ENCODE assay signal across 8 cellular contexts in genomic region chr15:41620536-41621199, GRCh38. TPM values are rescaled to one million over a fixed set of nuclear protein-coding genes. Genes with fewer than 3 reads are reported as not detected.
DNase-seq lines count a peak whose midpoint lies in the region; ATAC-seq, FAIRE-seq and TF ChIP-seq lines count a peak whose summit lies in the region.

No MANE protein-coding gene starts in this region.

- no peak for TF ChIP-seq POLR2A in H54 (IDR thresholded peaks at IDR 0.05; ENCODE audit: low read depth, low read length)

- no peak for FAIRE-seq in H54 (lab: Jason Lieb, UNC)

- intact Hi-C loops in activated T-helper 1 cell treated with anti-CD3 and anti-CD28 coated beads, Interleukin-12 subunit alpha, Interleukin-12 subunit beta, Interleukin-2, Interleukin-4 antibody, amounts not matched to agents 30 ng/mL and 10 ng/mL and 1 ng/mL, durations not matched to agents 14 hours and 24 hours and 36 hours (cut with micrococcal nuclease) = loop anchor here (1.0 to 5.0 kb wide), 3 partner anchors 41 to 157 kb away; no protein-coding TSS in a partner anchor

- peak; percentile 8 for ATAC-seq in stimulated activated naive CD8-positive, alpha-beta T cell treated with anti-CD3 and anti-CD28 coated beads, Interleukin-15, Interleukin-2, amounts not matched to agents 100 U/mL and 50 U/mL, for 24 hours
- no peak for ATAC-seq in HG03280 (IDR thresholded peaks at IDR 0.05; ENCODE audit: unreplicated experiment)

- H3K4me1 Mint-ChIP-seq in activated T-helper 1 cell treated with anti-CD3 and anti-CD28 coated beads, Interleukin-12 subunit alpha, Interleukin-12 subunit beta, Interleukin-2, Interleukin-4 antibody, amounts not matched to agents 30 ng/mL and 10 ng/mL and 1 ng/mL, durations not matched to agents 14 hours and 24 hours and 36 hours (ENCODE audit: low read depth) = peaks cover 12% of the 10 kb centered on the region

- H3K9me3 Mint-ChIP-seq in activated T-helper 1 cell treated with anti-CD3 and anti-CD28 coated beads, Interleukin-12 subunit alpha, Interleukin-12 subunit beta, Interleukin-2, Interleukin-4 antibody, amounts not matched to agents 30 ng/mL and 10 ng/mL and 1 ng/mL, durations not matched to agents 14 hours and 24 hours and 36 hours = peaks cover 6% of the 10 kb centered on the region

- DNase-seq in H54 (ENCODE audit: insufficient read length, low spot score) = peak; percentile 71
- no peak for DNase-seq in activated T-helper 1 cell treated with anti-CD3 and anti-CD28 coated beads, Interleukin-12 subunit alpha, Interleukin-12 subunit beta, Interleukin-2, Interleukin-4 antibody, amounts not matched to agents 30 ng/mL and 10 ng/mL and 1 ng/mL, durations not matched to agents 14 hours and 24 hours and 36 hours (ENCODE audit: low spot score)
- peak; percentile 63 for DNase-seq in iPS-NIHi11 (ENCODE audit: low spot score)
- DNase-seq in stimulated activated naive CD8-positive, alpha-beta T cell treated with anti-CD3 and anti-CD28 coated beads, Interleukin-15, Interleukin-2, amounts not matched to agents 100 U/mL and 50 U/mL, for 24 hours = no peak
- DNase-seq in NCI-H1694 (lab: John Stamatoyannopoulos, UW) = no peak
- DNase-seq in activated effector memory CD4-positive, alpha-beta T cell treated with anti-CD3 and anti-CD28 coated beads, Interleukin-2, amount 50 U/mL, for 16 hours = no peak

- peak overlapping the region; percentile 92 for H3K27ac ChIP-seq in 22Rv1

- H3K27me3 Mint-ChIP-seq in activated T-helper 1 cell treated with anti-CD3 and anti-CD28 coated beads, Interleukin-12 subunit alpha, Interleukin-12 subunit beta, Interleukin-2, Interleukin-4 antibody, amounts not matched to agents 30 ng/mL and 10 ng/mL and 1 ng/mL, durations not matched to agents 14 hours and 24 hours and 36 hours (ENCODE audit: insufficient read depth) = peaks cover 23% of the 10 kb centered on the region

- peak overlapping the region; percentile 81 for H3K27ac Mint-ChIP-seq in activated T-helper 1 cell treated with anti-CD3 and anti-CD28 coated beads, Interleukin-12 subunit alpha, Interleukin-12 subunit beta, Interleukin-2, Interleukin-4 antibody, amounts not matched to agents 30 ng/mL and 10 ng/mL and 1 ng/mL, durations not matched to agents 14 hours and 24 hours and 36 hours

- no peaks in the 10 kb centered on the region for H3K36me3 Mint-ChIP-seq in activated T-helper 1 cell treated with anti-CD3 and anti-CD28 coated beads, Interleukin-12 subunit alpha, Interleukin-12 subunit beta, Interleukin-2, Interleukin-4 antibody, amounts not matched to agents 30 ng/mL and 10 ng/mL and 1 ng/mL, durations not matched to agents 14 hours and 24 hours and 36 hours (ENCODE audit: low read depth)

- no peak for TF ChIP-seq CTCF in 22Rv1 (IDR thresholded peaks at IDR 0.05)

- H3K4me3 Mint-ChIP-seq in activated T-helper 1 cell treated with anti-CD3 and anti-CD28 coated beads, Interleukin-12 subunit alpha, Interleukin-12 subunit beta, Interleukin-2, Interleukin-4 antibody, amounts not matched to agents 30 ng/mL and 10 ng/mL and 1 ng/mL, durations not matched to agents 14 hours and 24 hours and 36 hours = peak overlapping the region; percentile 78

RNA-seq across cellular contexts. Expression of gene MGA, which starts 39.5 kb away (rescaled TPM):
- 37.5 and 38.8 TPM in 2 replicates for total RNA-seq in activated T-helper 1 cell treated with anti-CD3 and anti-CD28 coated beads, Interleukin-12 subunit alpha, Interleukin-12 subunit beta, Interleukin-2, Interleukin-4 antibody, amounts not matched to agents 30 ng/mL and 10 ng/mL and 1 ng/mL, durations not matched to agents 14 hours and 24 hours and 36 hours

Comparison
In these comparisons a context has a peak if more than half of its experiments do, and no peak if none do; other contexts are left out.
1. DNase-seq: peak in H54 (single experiment) and iPS-NIHi11 (single experiment); none in activated T-helper 1 cell treated with anti-CD3 and anti-CD28 coated beads, Interleukin-12 subunit alpha, Interleukin-12 subunit beta, Interleukin-2, Interleukin-4 antibody, amounts not matched to agents 30 ng/mL and 10 ng/mL and 1 ng/mL, durations not matched to agents 14 hours and 24 hours and 36 hours (single experiment), stimulated activated naive CD8-positive, alpha-beta T cell treated with anti-CD3 and anti-CD28 coated beads, Interleukin-15, Interleukin-2, amounts not matched to agents 100 U/mL and 50 U/mL, for 24 hours (single experiment), NCI-H1694 (single experiment) and activated effector memory CD4-positive, alpha-beta T cell treated with anti-CD3 and anti-CD28 coated beads, Interleukin-2, amount 50 U/mL, for 16 hours (single experiment).